8 cellular contexts compared by ENCODE assay signal in the genomic region with DNA sequence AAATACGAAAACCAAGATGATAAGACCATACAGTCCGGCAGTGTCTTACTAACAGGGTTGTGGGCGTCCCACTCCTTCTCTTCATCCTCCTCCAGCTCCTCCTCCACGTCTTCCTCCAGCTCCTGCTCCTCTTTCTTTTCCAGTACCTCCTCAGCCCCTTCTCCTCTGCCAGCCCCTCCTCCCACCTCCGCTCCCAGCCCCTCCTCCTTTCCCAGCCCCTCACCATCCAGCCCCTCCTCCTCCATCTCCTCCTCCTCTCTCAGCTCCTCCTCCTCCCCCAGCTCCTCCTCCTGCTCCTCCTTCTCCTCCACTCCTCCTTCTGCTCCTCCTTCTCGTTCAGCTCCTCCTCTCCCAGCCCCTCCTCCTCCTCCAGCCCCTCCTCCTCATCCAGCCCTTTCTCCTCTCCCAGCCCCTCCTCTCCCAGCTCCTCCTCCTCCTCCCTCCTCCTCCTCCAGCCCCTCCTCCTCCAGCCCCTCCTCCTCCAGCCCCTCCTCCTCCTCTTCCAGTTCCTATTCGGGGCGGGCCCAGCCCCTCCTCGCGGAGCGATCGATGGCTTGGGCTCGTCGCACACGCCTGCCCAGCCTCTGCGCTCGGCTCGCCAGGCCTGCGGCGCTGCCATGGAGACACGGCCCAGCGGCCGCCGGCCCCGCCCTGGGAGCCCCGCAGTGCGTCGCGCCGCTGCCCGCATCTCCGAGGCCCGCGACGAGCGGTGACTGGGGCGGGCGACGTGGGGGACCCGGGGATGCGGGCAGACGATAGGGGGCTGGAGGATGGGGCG. TPM values are rescaled to one million over a fixed set of nuclear protein-coding genes. Genes with fewer than 3 reads are reported as not detected.
DNase-seq lines count a peak whose midpoint lies in the region; ATAC-seq and TF ChIP-seq lines count a peak whose summit lies in the region.

A gene with protein sequence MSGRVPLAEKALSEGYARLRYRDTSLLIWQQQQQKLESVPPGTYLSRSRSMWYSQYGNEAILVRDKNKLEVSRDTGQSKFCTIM (plus strand): TSS at position 654 of the 778 bp plus-strand sequence. CDS start 1,267 bp downstream, outside the sequence.

- H3K4me1 Mint-ChIP-seq in H9: peaks cover 11 to 17% of the 10 kb centered on the region in 2 experiments
- peaks cover 16% of the 10 kb centered on the region for H3K4me1 Mint-ChIP-seq in stimulated activated naive CD8-positive, alpha-beta T cell treated with anti-CD3 and anti-CD28 coated beads, Interleukin-15, amount 100 ng/mL, for 72 hours

- H3K14ac ChIP-seq in H9 (ENCODE audit: insufficient read depth, low read length): no peak within 1 kb of the TSS

- H4K91ac ChIP-seq in H9 (ENCODE audit: insufficient read length, low read depth, low read length): no peak within 1 kb of the TSS

- H3K4me3 Mint-ChIP-seq in H9: peak within 1 kb of the TSS; percentile 77 to 82
- peak within 1 kb of the TSS; percentile 86 to 90 for H3K4me3 Mint-ChIP-seq in stimulated activated naive CD8-positive, alpha-beta T cell treated with anti-CD3 and anti-CD28 coated beads, Interleukin-15, amount 100 ng/mL, for 72 hours

- TF ChIP-seq RAD21 in neural cell (conservative IDR thresholded peaks at IDR 0.05): no peak

- no peak within 1 kb of the TSS for H3K18ac ChIP-seq in H9 (ENCODE audit: insufficient read length, low read depth, low read length)

- H3K9me2 ChIP-seq in MM.1S (replicated peaks; ENCODE audit: insufficient read depth, low read length) (no peaks in the 10 kb centered on the region), neural cell (ENCODE audit: insufficient read depth, low read length) (no peaks in the 10 kb centered on the region)

- H3K4me1 ChIP-seq in H9 (ENCODE audit: insufficient read depth, low read length): no peaks in the 10 kb centered on the region
- no peaks in the 10 kb centered on the region for H3K4me1 ChIP-seq in MM.1S (ENCODE audit: low read length)

- no peak within 1 kb of the TSS for H3T11ph ChIP-seq in H9 (ENCODE audit: low read length)

- TF ChIP-seq EP300 in neural cell (conservative IDR thresholded peaks at IDR 0.05; ENCODE audit: poor library complexity, severe bottlenecking): peak; percentile 52

- H3K23me2 ChIP-seq in H9 (ENCODE audit: insufficient read length, low read depth, low read length, poor library complexity, severe bottlenecking): peaks cover 5% of the 10 kb centered on the region

- no peak within 1 kb of the TSS for H2AFZ ChIP-seq in H9 (ENCODE audit: low read length)
- peak within 1 kb of the TSS; percentile 91 for H2AFZ ChIP-seq in MM.1S (ENCODE audit: low read length)
- H2AFZ ChIP-seq in neural cell (ENCODE audit: low read depth, low read length): peak within 1 kb of the TSS; percentile 69

- peak within 1 kb of the TSS; percentile 73 for H3K4me2 ChIP-seq in H9 (ENCODE audit: insufficient read depth, insufficient read length, low read length)
- peak within 1 kb of the TSS; percentile 83 for H3K4me2 ChIP-seq in MM.1S (ENCODE audit: low read depth, low read length)
- H3K4me2 ChIP-seq in neural cell (ENCODE audit: low read length): peak within 1 kb of the TSS; percentile 64

- H3F3A ChIP-seq in MM.1S (ENCODE audit: insufficient read depth, low read length) (no peaks in the 10 kb centered on the region), neural cell (ENCODE audit: insufficient read depth, low read length, poor library complexity, severe bottlenecking) (no peaks in the 10 kb centered on the region)

- H3K27ac ChIP-seq in H9 (ENCODE audit: insufficient read length, low read depth, low read length) (no peak within 1 kb of the TSS), MM.1S (ENCODE audit: low read length) (no peak within 1 kb of the TSS), neural cell (ENCODE audit: low read length) (peak within 1 kb of the TSS; percentile 80)

- H3K23ac ChIP-seq in H9 (ENCODE audit: insufficient read length, low read depth, low read length): no peak within 1 kb of the TSS

- H2AK5ac ChIP-seq in H9 (ENCODE audit: insufficient read length, low read length): no peak within 1 kb of the TSS

- H3K27me3 ChIP-seq in H9 (ENCODE audit: insufficient read depth, low read length) (no peaks in the 10 kb centered on the region), MM.1S (replicated peaks; ENCODE audit: insufficient read depth, low read length) (peaks cover 35% of the 10 kb centered on the region), neural cell (ENCODE audit: insufficient read depth, low read depth, low read length) (no peaks in the 10 kb centered on the region)

- DNase-seq in Daoy (ENCODE audit: low read depth) (peak; percentile 99), H9 (peak; percentile 99), MM.1S (peak; percentile 98), SIG-M5 treated with dmso at 0.1 percent for 504 hours (lab: John Stamatoyannopoulos, UW; ENCODE audit: unreplicated experiment) (peak; percentile 95), activated gamma-delta T cell (lab: John Stamatoyannopoulos, UW) (peak; percentile 85), fibroblast of villous mesenchyme (ENCODE audit: low read depth) (peak; percentile 100)
- peak; percentile 93 to 95 for DNase-seq in stimulated activated naive CD8-positive, alpha-beta T cell treated with anti-CD3 and anti-CD28 coated beads, Interleukin-15, amount 100 ng/mL, for 72 hours

- no peak within 1 kb of the TSS for H3K4ac ChIP-seq in H9 (ENCODE audit: low read depth, low read length)

- TF ChIP-seq CTCF in H9 (conservative IDR thresholded peaks at IDR 0.05) (no peak), MM.1S (IDR thresholded peaks at IDR 0.05; ENCODE audit: low read length) (no peak), fibroblast of villous mesenchyme (IDR thresholded peaks at IDR 0.05; ENCODE audit: insufficient read depth, low read depth, low read length) (no peak), neural cell (IDR thresholded peaks at IDR 0.05; ENCODE audit: poor library complexity, severe bottlenecking) (no peak)

- no peaks in the 10 kb centered on the region for H3K36me3 ChIP-seq in MM.1S (replicated peaks; ENCODE audit: insufficient read depth, low read length)
- no peaks in the 10 kb centered on the region for H3K36me3 ChIP-seq in neural cell (ENCODE audit: insufficient read depth, low read length)

- H3K36me3 Mint-ChIP-seq in H9 (ENCODE audit: insufficient read depth in 1 of 3, low read depth in 3 of 3): peaks cover 0 to 9% (median 9%) of the 10 kb centered on the region in 3 experiments; a peak in 4 of 7 replicates

- WGBS in H9 (ENCODE audit: extremely low coverage, insufficient read length, low lambda C conversion rate): no CpG with 5 or more reads among the region's 43 CpGs

- H3K4me3 ChIP-seq in MM.1S (ENCODE audit: low read length): peak within 1 kb of the TSS; percentile 84
- peak within 1 kb of the TSS; percentile 83 for H3K4me3 ChIP-seq in fibroblast of villous mesenchyme (ENCODE audit: low read depth, low read length)
- H3K4me3 ChIP-seq in neural cell (ENCODE audit: low read length): peak within 1 kb of the TSS; percentile 89

- peaks cover 2% of the 10 kb centered on the region for H3K27me3 Mint-ChIP-seq in H9 (ENCODE audit: low read depth)
- H3K27me3 Mint-ChIP-seq in stimulated activated naive CD8-positive, alpha-beta T cell treated with anti-CD3 and anti-CD28 coated beads, Interleukin-15, amount 100 ng/mL, for 72 hours: no peaks in the 10 kb centered on the region

- H3K27ac Mint-ChIP-seq in H9: peak within 1 kb of the TSS in 1 of 3 experiments; percentile 8; a peak in 2 of 7 replicates
- peak within 1 kb of the TSS; percentile 59 to 87 for H3K27ac Mint-ChIP-seq in stimulated activated naive CD8-positive, alpha-beta T cell treated with anti-CD3 and anti-CD28 coated beads, Interleukin-15, amount 100 ng/mL, for 72 hours

- H4K20me1 ChIP-seq in H9 (ENCODE audit: control insufficient read depth, insufficient read depth, insufficient read length) (no peaks in the 10 kb centered on the region), MM.1S (ENCODE audit: insufficient read depth, low read length) (no peaks in the 10 kb centered on the region), neural cell (ENCODE audit: insufficient read depth) (no peaks in the 10 kb centered on the region)

- no peak within 1 kb of the TSS for H4K8ac ChIP-seq in H9 (replicated peaks; ENCODE audit: insufficient read length, low read depth, low read length)

- H3K9me3 Mint-ChIP-seq in H9: no peaks in the 10 kb centered on the region
- H3K9me3 Mint-ChIP-seq in stimulated activated naive CD8-positive, alpha-beta T cell treated with anti-CD3 and anti-CD28 coated beads, Interleukin-15, amount 100 ng/mL, for 72 hours: no peaks in the 10 kb centered on the region

- no peak within 1 kb of the TSS for H2BK12ac ChIP-seq in H9 (ENCODE audit: insufficient read length, low read depth, low read length)

- H2BK20ac ChIP-seq in H9 (ENCODE audit: low read depth, low read length, poor library complexity, severe bottlenecking): no peak within 1 kb of the TSS

- H4K5ac ChIP-seq in H9 (ENCODE audit: insufficient read length, low read depth, low read length): no peak within 1 kb of the TSS

- no peaks in the 10 kb centered on the region for H3K79me1 ChIP-seq in H9 (ENCODE audit: insufficient read depth, low read depth, low read length, poor library complexity, severe bottlenecking)

- no peak within 1 kb of the TSS for H2BK120ac ChIP-seq in H9 (ENCODE audit: low read depth, low read length, poor library complexity, severe bottlenecking)

- H2BK5ac ChIP-seq in H9 (ENCODE audit: insufficient read length, low read length): no peak within 1 kb of the TSS

- no peak within 1 kb of the TSS for H3K56ac ChIP-seq in H9 (ENCODE audit: insufficient read length, low read depth, low read length)

- ATAC-seq in stimulated activated naive CD8-positive, alpha-beta T cell treated with anti-CD3 and anti-CD28 coated beads, Interleukin-15, amount 100 ng/mL, for 72 hours: peak; percentile 96

- no peak within 1 kb of the TSS for H2BK15ac ChIP-seq in H9 (ENCODE audit: low read depth, low read length)

- H3K9me3 ChIP-seq in H9 (ENCODE audit: control insufficient read depth, low read depth, low read length) (no peaks in the 10 kb centered on the region), MM.1S (replicated peaks; ENCODE audit: insufficient read depth, low read length) (no peaks in the 10 kb centered on the region), neural cell (ENCODE audit: low read length) (no peaks in the 10 kb centered on the region)

- no peaks in the 10 kb centered on the region for H3K79me2 ChIP-seq in H9 (ENCODE audit: insufficient read depth, low read length)
- H3K79me2 ChIP-seq in MM.1S (ENCODE audit: low read length): no peaks in the 10 kb centered on the region
- peaks cover 12% of the 10 kb centered on the region for H3K79me2 ChIP-seq in neural cell (replicated peaks; ENCODE audit: insufficient read depth, low read length)

- H3K9ac ChIP-seq in H9 (ENCODE audit: extremely low read depth, insufficient read length, low read length) (no peak within 1 kb of the TSS), MM.1S (ENCODE audit: low read length) (peak within 1 kb of the TSS; percentile 61), neural cell (ENCODE audit: low read length) (peak within 1 kb of the TSS; percentile 83)

TF ChIP-seq in neural cell, 6 proteins besides CTCF, POLR2A, EP300 and RAD21 (continues in another document):
- TF ChIP-seq POLR2AphosphoS5 (IDR thresholded peaks at IDR 0.05) (peak; percentile 69), EZH2 (IDR thresholded peaks at IDR 0.05; ENCODE audit: borderline replicate concordance, insufficient read depth, low read length, poor library complexity, severe bottlenecking) (no peak)

RNA-seq across cellular contexts. Expression of the gene that starts here (rescaled TPM):
- 12.8 and 15.1 TPM in 2 replicates for total RNA-seq in Daoy (2014; rRNA removed; shearing (Covaris generic))
- total RNA-seq in H9 (2021) (16.4 and 17.8 TPM in 2 replicates), fibroblast of villous mesenchyme (18.4 and 22.9 TPM in 2 replicates)
- polyA plus RNA-seq in neural cell: 49.5 and 55.7 TPM in 2 replicates
- 36.0 and 38.0 TPM in 2 replicates for polyA minus RNA-seq in neural cell
